Comparison of ENCODE assay signal across 8 cellular contexts in genomic region chr5:141734501-141735231, GRCh38. TPM values are rescaled to one million over a fixed set of nuclear protein-coding genes. Genes with fewer than 3 reads are reported as not detected.
A peak's percentile ranks its signal among the peaks of the same experiment; 100 is the strongest.
DNase-seq lines count a peak whose midpoint lies in the region; ATAC-seq and TF ChIP-seq lines count a peak whose summit lies in the region.

No MANE protein-coding gene starts in this region.

- no peak overlapping the region for H3K4me3 Mint-ChIP-seq in activated naive CD8-positive, alpha-beta T cell treated with anti-CD3 and anti-CD28 coated beads, Interleukin-2, amount 10 ng/mL, durations not matched to agents 7 days and 5 days
- H3K4me3 Mint-ChIP-seq in activated naive CD8-positive, alpha-beta T cell treated with anti-CD3 and anti-CD28 coated beads for 36 hours = no peak overlapping the region

- no peak overlapping the region for H3K9ac ChIP-seq in liver (ENCODE audit: low read depth in 1 of 2, low read length in 2 of 2)

- H3K4me3 ChIP-seq in liver (ENCODE audit: low read depth in 1 of 3, low read length in 3 of 3) = no peak overlapping the region

- H3K27me3 Mint-ChIP-seq in activated naive CD8-positive, alpha-beta T cell treated with anti-CD3 and anti-CD28 coated beads, Interleukin-2, amount 10 ng/mL, durations not matched to agents 7 days and 5 days = peaks cover 9% of the 10 kb centered on the region
- peaks cover 22% of the 10 kb centered on the region for H3K27me3 Mint-ChIP-seq in activated naive CD8-positive, alpha-beta T cell treated with anti-CD3 and anti-CD28 coated beads for 36 hours

- H3K36me3 Mint-ChIP-seq in activated naive CD8-positive, alpha-beta T cell treated with anti-CD3 and anti-CD28 coated beads, Interleukin-2, amount 10 ng/mL, durations not matched to agents 7 days and 5 days = no peaks in the 10 kb centered on the region
- no peaks in the 10 kb centered on the region for H3K36me3 Mint-ChIP-seq in activated naive CD8-positive, alpha-beta T cell treated with anti-CD3 and anti-CD28 coated beads for 36 hours

- H3K9me3 ChIP-seq in liver (ENCODE audit: control insufficient read depth in 4 of 4, low read length in 3 of 4) = no peaks in the 10 kb centered on the region

- H3K4me1 Mint-ChIP-seq in activated naive CD8-positive, alpha-beta T cell treated with anti-CD3 and anti-CD28 coated beads, Interleukin-2, amount 10 ng/mL, durations not matched to agents 7 days and 5 days = peaks cover 13% of the 10 kb centered on the region
- no peaks in the 10 kb centered on the region for H3K4me1 Mint-ChIP-seq in activated naive CD8-positive, alpha-beta T cell treated with anti-CD3 and anti-CD28 coated beads for 36 hours

- peak; percentile 55 for DNase-seq in activated naive CD8-positive, alpha-beta T cell treated with anti-CD3 and anti-CD28 coated beads, Interleukin-2, amount 10 ng/mL, durations not matched to agents 7 days and 5 days
- no peak for DNase-seq in activated naive CD8-positive, alpha-beta T cell treated with anti-CD3 and anti-CD28 coated beads for 36 hours
- peak; percentile 82 for DNase-seq in NCI-H510A (lab: John Stamatoyannopoulos, UW)
- DNase-seq in amniotic epithelial cell (ENCODE audit: low read depth) = peak; percentile 70
- DNase-seq in DMS153 (lab: John Stamatoyannopoulos, UW) = no peak

- 52% methylated on average over 4 of the region's 4 CpGs for WGBS in liver

- TF ChIP-seq RAD21 in liver (IDR thresholded peaks at IDR 0.05) = no peak

- peak; percentile 56 for ATAC-seq in activated naive CD8-positive, alpha-beta T cell treated with anti-CD3 and anti-CD28 coated beads, Interleukin-2, amount 10 ng/mL, durations not matched to agents 7 days and 5 days (ENCODE audit: low read depth)
- no peak for ATAC-seq in GM18867 (IDR thresholded peaks at IDR 0.05; ENCODE audit: unreplicated experiment)
- no peak for ATAC-seq in GM18861 (IDR thresholded peaks at IDR 0.05; ENCODE audit: unreplicated experiment)

- no peaks in the 10 kb centered on the region for H3K9me3 Mint-ChIP-seq in activated naive CD8-positive, alpha-beta T cell treated with anti-CD3 and anti-CD28 coated beads, Interleukin-2, amount 10 ng/mL, durations not matched to agents 7 days and 5 days
- no peaks in the 10 kb centered on the region for H3K9me3 Mint-ChIP-seq in activated naive CD8-positive, alpha-beta T cell treated with anti-CD3 and anti-CD28 coated beads for 36 hours

- no peak overlapping the region for H3K27ac Mint-ChIP-seq in activated naive CD8-positive, alpha-beta T cell treated with anti-CD3 and anti-CD28 coated beads, Interleukin-2, amount 10 ng/mL, durations not matched to agents 7 days and 5 days
- no peak overlapping the region for H3K27ac Mint-ChIP-seq in activated naive CD8-positive, alpha-beta T cell treated with anti-CD3 and anti-CD28 coated beads for 36 hours

- no peaks in the 10 kb centered on the region for H3K36me3 ChIP-seq in liver (ENCODE audit: control insufficient read depth in 4 of 4, insufficient read depth in 3 of 4, low read depth in 1 of 4, low read length in 3 of 4)

- POLR2A ChIA-PET in activated naive CD8-positive, alpha-beta T cell treated with anti-CD3 and anti-CD28 coated beads, Interleukin-2, amount 10 ng/mL, durations not matched to agents 7 days and 5 days (lab: Charles Lee) = no interaction called here

- H3K4me1 ChIP-seq in liver (ENCODE audit: control insufficient read depth in 4 of 4, insufficient read depth in 4 of 4, low read length in 3 of 4) = no peaks in the 10 kb centered on the region

- H3K27ac ChIP-seq in liver (ENCODE audit: low read depth in 1 of 2, low read length in 2 of 2) = no peak overlapping the region

- TF ChIP-seq CTCF in liver (IDR thresholded peaks at IDR 0.05; ENCODE audit: low read depth, low read length, missing input control) = no peak

- H3K27me3 ChIP-seq in liver (ENCODE audit: control insufficient read depth in 4 of 4, insufficient read depth in 4 of 4, low read length in 3 of 4) = peaks cover 0 to 3% (median 0%) of the 10 kb centered on the region in 4 donors

TF ChIP-seq in liver, 16 proteins besides CTCF, POLR2A, EP300 and RAD21:
- no peak for TF ChIP-seq JUND (IDR thresholded peaks at IDR 0.05)
- TF ChIP-seq REST (IDR thresholded peaks at IDR 0.05) = peak; percentile 99

RNA-seq across cellular contexts. Expression of gene ARAP3, which starts 52.6 kb away (rescaled TPM):
- 10 to 100 TPM; 17.0 to 17.9 TPM for total RNA-seq in activated naive CD8-positive, alpha-beta T cell treated with anti-CD3 and anti-CD28 coated beads, Interleukin-2, amount 10 ng/mL, durations not matched to agents 7 days and 5 days
- 1 to 10 TPM; 4.1 to 5.7 TPM for total RNA-seq in activated naive CD8-positive, alpha-beta T cell treated with anti-CD3 and anti-CD28 coated beads for 36 hours
- 1 to 10 TPM; 1.9 to 4.7 TPM for total RNA-seq in liver
- polyA plus RNA-seq in liver = 1 to 10 TPM; 1.6 to 2.3 TPM

Comparison
In these comparisons a context has a peak if more than half of its experiments do, and no peak if none do; other contexts are left out.
1. DNase-seq: peak in activated naive CD8-positive, alpha-beta T cell treated with anti-CD3 and anti-CD28 coated beads, Interleukin-2, amount 10 ng/mL, durations not matched to agents 7 days and 5 days (single experiment), NCI-H510A (single experiment) and amniotic epithelial cell (single experiment); none in activated naive CD8-positive, alpha-beta T cell treated with anti-CD3 and anti-CD28 coated beads for 36 hours (single experiment) and DMS153 (single experiment).